In the genomic region with DNA sequence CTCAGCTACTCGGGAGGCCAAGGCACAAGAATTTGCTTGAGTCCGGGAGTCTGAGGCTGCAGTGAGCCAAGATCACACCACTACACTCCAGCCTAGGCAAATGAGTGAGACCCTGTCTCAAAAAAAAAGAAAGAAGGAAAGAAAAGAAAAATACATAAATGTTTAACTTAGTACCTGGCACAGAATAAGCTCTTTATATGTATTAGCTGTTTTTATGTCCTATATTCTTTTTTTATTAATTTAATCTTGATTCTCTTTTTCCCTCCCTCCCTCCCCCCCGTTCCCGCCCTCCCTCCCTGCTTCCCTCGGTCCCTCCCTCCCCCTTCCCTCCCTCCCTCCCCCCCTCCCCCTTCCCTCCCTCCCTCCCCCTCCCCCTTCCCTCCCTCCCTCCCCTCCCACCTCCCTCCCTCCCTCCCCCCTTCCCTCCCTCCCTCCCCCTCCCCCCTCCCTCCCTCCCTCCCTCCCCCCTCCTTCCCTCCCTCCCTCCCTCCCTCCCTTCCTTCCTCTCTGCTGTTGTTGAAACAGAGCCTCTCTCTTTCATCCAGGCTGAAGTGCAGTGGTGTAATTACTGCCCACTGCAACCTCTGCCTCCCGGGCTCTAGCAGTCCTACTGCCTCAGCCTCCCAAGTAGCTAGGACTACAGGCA, we compare ENCODE assay signal across 12 cellular contexts.
"Had no signal": no experiment of that assay in that cellular context is flagged by ENCODE, and none has a peak within 500 bp of the region (broad histone marks: within the 10 kb centered on the region; RNA-seq: fewer than 3 reads in every experiment).

No MANE protein-coding gene starts in this region.

- H3K4me3 Mint-ChIP-seq: activated T-helper 17 cell treated with anti-CD3 and anti-CD28 coated beads, Interleukin-2, amount 50 U/mL, for 72 hours had no signal

- ATAC-seq: activated naive CD4-positive, alpha-beta T cell treated with anti-CD3 and anti-CD28 coated beads, Interleukin-2, amount 50 U/mL, for 72 hours; activated T-helper 17 cell treated with anti-CD3 and anti-CD28 coated beads, Interleukin-2, amount 50 U/mL, for 72 hours; esophagus mucosa; lower lobe of right lung; naive thymus-derived CD8-positive, alpha-beta T cell had no signal

- H3K27me3 Mint-ChIP-seq: activated T-helper 17 cell treated with anti-CD3 and anti-CD28 coated beads, Interleukin-2, amount 50 U/mL, for 72 hours; naive thymus-derived CD8-positive, alpha-beta T cell had no signal

- H3K9me3 Mint-ChIP-seq: activated T-helper 17 cell treated with anti-CD3 and anti-CD28 coated beads, Interleukin-2, amount 50 U/mL, for 72 hours had no signal

- DNase-seq: activated CD4-positive, alpha-beta T cell treated with anti-CD3 and anti-CD28 coated beads for 4 hours; anterior cingulate cortex; dorsolateral prefrontal cortex; lower lobe of right lung; naive thymus-derived CD8-positive, alpha-beta T cell; posterior cingulate gyrus; small intestine; T-helper 1 cell; trophoblast cell had no signal

- H3K27ac Mint-ChIP-seq: activated T-helper 17 cell treated with anti-CD3 and anti-CD28 coated beads, Interleukin-2, amount 50 U/mL, for 72 hours had no signal
